In genomic region chr9:135482015-135482754, GRCh38 we compare ENCODE assay signal across 2 cellular contexts.
TF ChIP-seq lines count a peak whose summit lies in the region.

No MANE protein-coding gene starts in this region.

TF ChIP-seq in GM23338, 12 proteins besides CTCF, POLR2A, EP300 and RAD21:
- TF ChIP-seq EZH2phosphoT487 (IDR thresholded peaks at IDR 0.05; ENCODE audit: unreplicated experiment) (no peak), ZNF462 (CRISPR knock-in tag; IDR thresholded peaks at IDR 0.05) (no peak), REST (IDR thresholded peaks at IDR 0.05; ENCODE audit: unreplicated experiment) (no peak), STAT1 (IDR thresholded peaks at IDR 0.05; ENCODE audit: unreplicated experiment) (no peak), ETS1 (IDR thresholded peaks at IDR 0.05) (no peak), ZNF331 (CRISPR knock-in tag; IDR thresholded peaks at IDR 0.05; ENCODE audit: low read depth) (no peak), JUNB (IDR thresholded peaks at IDR 0.05; ENCODE audit: unreplicated experiment) (no peak), CREB1 (CRISPR knock-in tag; IDR thresholded peaks at IDR 0.05; ENCODE audit: low read depth) (no peak), POLR2AphosphoS5 (IDR thresholded peaks at IDR 0.05; ENCODE audit: low read depth) (no peak), ZNF114 (CRISPR knock-in tag; IDR thresholded peaks at IDR 0.05) (no peak), NANOG (IDR thresholded peaks at IDR 0.05; ENCODE audit: borderline replicate concordance) (no peak), EZH2 (IDR thresholded peaks at IDR 0.05; ENCODE audit: low read depth, unreplicated experiment) (no peak)

TF ChIP-seq in K562, 482 proteins besides CTCF, POLR2A, EP300 and RAD21:
- TF ChIP-seq HMGN3 (IDR thresholded peaks at IDR 0.05; ENCODE audit: borderline replicate concordance, extremely low read depth, insufficient read length, low read depth, low read length) (no peak), ZNF586 (CRISPR knock-in tag; conservative IDR thresholded peaks at IDR 0.05) (no peak), ARID2 (IDR thresholded peaks at IDR 0.05) (no peak)
TF ChIP-seq in K562: peak in this region for 0.
